In the genomic region with DNA sequence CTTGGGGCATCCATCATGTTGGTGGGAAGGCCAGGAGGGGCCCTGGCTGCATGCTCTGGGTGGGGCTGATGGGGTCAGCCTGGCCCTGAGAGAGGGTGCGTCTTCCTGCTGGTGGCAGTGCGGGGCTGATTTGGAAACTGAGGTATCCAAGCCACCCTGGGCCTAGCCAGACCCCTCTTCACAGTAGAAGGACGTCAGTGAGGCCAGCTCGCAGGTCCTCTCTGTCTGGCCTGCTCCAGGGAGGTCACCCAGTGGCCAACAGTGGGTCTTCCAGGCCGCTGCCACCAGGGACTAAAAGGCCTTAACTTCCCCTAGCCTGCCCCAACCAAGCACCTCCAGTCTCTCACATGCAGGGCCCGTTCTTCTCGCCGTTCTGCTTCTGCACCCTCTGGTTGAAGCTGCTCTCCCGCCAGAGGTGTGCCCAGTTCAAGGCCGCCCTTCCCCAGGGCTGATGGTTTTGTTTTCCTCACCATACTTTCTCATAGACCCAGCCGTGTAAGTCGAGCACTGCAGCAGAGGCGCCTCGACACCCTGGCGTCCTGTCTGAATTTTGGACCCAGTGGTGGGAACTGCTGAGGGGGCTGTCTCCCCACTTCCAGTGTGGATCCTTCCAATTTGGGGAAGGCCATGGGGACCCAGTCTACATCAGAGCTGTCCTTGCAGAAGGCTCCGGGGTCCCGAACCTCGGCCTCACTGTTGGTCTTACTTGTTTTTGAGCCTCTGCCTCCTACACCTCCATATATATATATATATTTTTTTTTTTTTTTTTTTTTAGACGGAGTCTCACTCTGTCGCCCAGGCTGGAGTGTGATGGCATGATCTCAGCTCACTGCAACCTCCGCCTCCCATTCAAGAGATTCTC, we compare ENCODE assay signal across 1 cellular context.
TF ChIP-seq lines count a peak whose summit lies in the region.

No MANE protein-coding gene starts in this region.

TF ChIP-seq in K562, 482 proteins besides CTCF, POLR2A, EP300 and RAD21 (continued from another document):
- TF ChIP-seq, protein P1, sequence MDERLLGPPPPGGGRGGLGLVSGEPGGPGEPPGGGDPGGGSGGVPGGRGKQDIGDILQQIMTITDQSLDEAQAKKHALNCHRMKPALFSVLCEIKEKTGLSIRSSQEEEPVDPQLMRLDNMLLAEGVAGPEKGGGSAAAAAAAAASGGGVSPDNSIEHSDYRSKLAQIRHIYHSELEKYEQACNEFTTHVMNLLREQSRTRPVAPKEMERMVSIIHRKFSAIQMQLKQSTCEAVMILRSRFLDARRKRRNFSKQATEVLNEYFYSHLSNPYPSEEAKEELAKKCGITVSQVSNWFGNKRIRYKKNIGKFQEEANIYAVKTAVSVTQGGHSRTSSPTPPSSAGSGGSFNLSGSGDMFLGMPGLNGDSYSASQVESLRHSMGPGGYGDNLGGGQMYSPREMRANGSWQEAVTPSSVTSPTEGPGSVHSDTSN (CRISPR knock-in tag; IDR thresholded peaks at IDR 0.05; ENCODE audit: low read depth), result no peak
- TF ChIP-seq, protein P1 (tag; conservative IDR thresholded peaks at IDR 0.05; ENCODE audit: low read depth), result no peak
- no peak for TF ChIP-seq GTF2E2 (tag; IDR thresholded peaks at IDR 0.05)
- no peak for TF ChIP-seq SREBF2 (CRISPR knock-in tag; IDR thresholded peaks at IDR 0.05)
- no peak for TF ChIP-seq XRCC3 (IDR thresholded peaks at IDR 0.05)
- TF ChIP-seq, protein P2, sequence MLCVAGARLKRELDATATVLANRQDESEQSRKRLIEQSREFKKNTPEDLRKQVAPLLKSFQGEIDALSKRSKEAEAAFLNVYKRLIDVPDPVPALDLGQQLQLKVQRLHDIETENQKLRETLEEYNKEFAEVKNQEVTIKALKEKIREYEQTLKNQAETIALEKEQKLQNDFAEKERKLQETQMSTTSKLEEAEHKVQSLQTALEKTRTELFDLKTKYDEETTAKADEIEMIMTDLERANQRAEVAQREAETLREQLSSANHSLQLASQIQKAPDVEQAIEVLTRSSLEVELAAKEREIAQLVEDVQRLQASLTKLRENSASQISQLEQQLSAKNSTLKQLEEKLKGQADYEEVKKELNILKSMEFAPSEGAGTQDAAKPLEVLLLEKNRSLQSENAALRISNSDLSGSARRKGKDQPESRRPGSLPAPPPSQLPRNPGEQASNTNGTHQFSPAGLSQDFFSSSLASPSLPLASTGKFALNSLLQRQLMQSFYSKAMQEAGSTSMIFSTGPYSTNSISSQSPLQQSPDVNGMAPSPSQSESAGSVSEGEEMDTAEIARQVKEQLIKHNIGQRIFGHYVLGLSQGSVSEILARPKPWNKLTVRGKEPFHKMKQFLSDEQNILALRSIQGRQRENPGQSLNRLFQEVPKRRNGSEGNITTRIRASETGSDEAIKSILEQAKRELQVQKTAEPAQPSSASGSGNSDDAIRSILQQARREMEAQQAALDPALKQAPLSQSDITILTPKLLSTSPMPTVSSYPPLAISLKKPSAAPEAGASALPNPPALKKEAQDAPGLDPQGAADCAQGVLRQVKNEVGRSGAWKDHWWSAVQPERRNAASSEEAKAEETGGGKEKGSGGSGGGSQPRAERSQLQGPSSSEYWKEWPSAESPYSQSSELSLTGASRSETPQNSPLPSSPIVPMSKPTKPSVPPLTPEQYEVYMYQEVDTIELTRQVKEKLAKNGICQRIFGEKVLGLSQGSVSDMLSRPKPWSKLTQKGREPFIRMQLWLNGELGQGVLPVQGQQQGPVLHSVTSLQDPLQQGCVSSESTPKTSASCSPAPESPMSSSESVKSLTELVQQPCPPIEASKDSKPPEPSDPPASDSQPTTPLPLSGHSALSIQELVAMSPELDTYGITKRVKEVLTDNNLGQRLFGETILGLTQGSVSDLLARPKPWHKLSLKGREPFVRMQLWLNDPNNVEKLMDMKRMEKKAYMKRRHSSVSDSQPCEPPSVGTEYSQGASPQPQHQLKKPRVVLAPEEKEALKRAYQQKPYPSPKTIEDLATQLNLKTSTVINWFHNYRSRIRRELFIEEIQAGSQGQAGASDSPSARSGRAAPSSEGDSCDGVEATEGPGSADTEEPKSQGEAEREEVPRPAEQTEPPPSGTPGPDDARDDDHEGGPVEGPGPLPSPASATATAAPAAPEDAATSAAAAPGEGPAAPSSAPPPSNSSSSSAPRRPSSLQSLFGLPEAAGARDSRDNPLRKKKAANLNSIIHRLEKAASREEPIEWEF (CRISPR knock-in tag; IDR thresholded peaks at IDR 0.05), result no peak
- TF ChIP-seq ZNF780A (CRISPR knock-in tag; IDR thresholded peaks at IDR 0.05), result no peak
- no peak for TF ChIP-seq ZNF445 (CRISPR knock-in tag; IDR thresholded peaks at IDR 0.05; ENCODE audit: low read depth)
- TF ChIP-seq HLTF (IDR thresholded peaks at IDR 0.05), result no peak
- no peak for TF ChIP-seq MAFK (IDR thresholded peaks at IDR 0.05; ENCODE audit: low read length)
- no peak for TF ChIP-seq POU5F1 (IDR thresholded peaks at IDR 0.05; ENCODE audit: borderline replicate concordance, low read depth, low read length, partially characterized antibody)
- TF ChIP-seq SIN3B (IDR thresholded peaks at IDR 0.05; ENCODE audit: low read depth), result no peak
- TF ChIP-seq ZNF766 (CRISPR knock-in tag; conservative IDR thresholded peaks at IDR 0.05), result no peak
- TF ChIP-seq, protein P3, sequence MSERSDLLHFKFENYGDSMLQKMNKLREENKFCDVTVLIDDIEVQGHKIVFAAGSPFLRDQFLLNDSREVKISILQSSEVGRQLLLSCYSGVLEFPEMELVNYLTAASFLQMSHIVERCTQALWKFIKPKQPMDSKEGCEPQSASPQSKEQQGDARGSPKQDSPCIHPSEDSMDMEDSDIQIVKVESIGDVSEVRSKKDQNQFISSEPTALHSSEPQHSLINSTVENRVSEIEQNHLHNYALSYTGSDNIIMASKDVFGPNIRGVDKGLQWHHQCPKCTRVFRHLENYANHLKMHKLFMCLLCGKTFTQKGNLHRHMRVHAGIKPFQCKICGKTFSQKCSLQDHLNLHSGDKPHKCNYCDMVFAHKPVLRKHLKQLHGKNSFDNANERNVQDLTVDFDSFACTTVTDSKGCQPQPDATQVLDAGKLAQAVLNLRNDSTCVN (CRISPR knock-in tag; IDR thresholded peaks at IDR 0.05), result no peak
